8 cellular contexts compared by ENCODE assay signal in genomic region chr2:127415593-127416485, GRCh38. TPM values are rescaled to one million over a fixed set of nuclear protein-coding genes. Genes with fewer than 3 reads are reported as not detected.
DNase-seq lines count a peak whose midpoint lies in the region; ATAC-seq, FAIRE-seq and TF ChIP-seq lines count a peak whose summit lies in the region.

No MANE protein-coding gene starts in this region.

- peaks cover 11% of the 10 kb centered on the region for H3K9me3 Mint-ChIP-seq in Caco-2 (ENCODE audit: unreplicated experiment)
- peaks cover 0 to 7% (median 3%) of the 10 kb centered on the region in 3 donors for H3K9me3 Mint-ChIP-seq in IgD-negative memory B cell

- ATAC-seq in GM21423 (IDR thresholded peaks at IDR 0.05; ENCODE audit: unreplicated experiment): peak; percentile 82
- ATAC-seq in body of pancreas: peak; percentile 95

- no peaks in the 10 kb centered on the region for H3K27me3 Mint-ChIP-seq in Caco-2 (ENCODE audit: insufficient read depth, unreplicated experiment)
- peaks cover 1% of the 10 kb centered on the region for H3K27me3 Mint-ChIP-seq in IgD-negative memory B cell

- 10 to 51% methylated on average over 9 to 53 of the region's 53 CpGs for WGBS in body of pancreas, 2 donors

- FAIRE-seq in kidney (lab: Jason Lieb, UNC): no peak

- peak in 1 of 3 donors; percentile 31 for TF ChIP-seq POLR2A in body of pancreas (IDR thresholded peaks at IDR 0.05)

- BruUV-seq in Caco-2 (replicated peaks; lab: Mats Ljungman, UMichigan): no TSS peak

- DNase-seq in Caco-2 (peak; percentile 86 to 92), T-helper 22 cell (ENCODE audit: low read depth) (peak; percentile 81), body of pancreas (peak; percentile 85 to 89 (median 86)), kidney (peak; percentile 91), NCI-H128 (lab: John Stamatoyannopoulos, UW; ENCODE audit: unreplicated experiment) (no peak)
- DNase-seq in stimulated activated CD4-positive, alpha-beta T cell treated with anti-CD3 and anti-CD28 coated beads, Interleukin-1b, Interleukin-23, amount 100 ng/mL, for 24 hours (ENCODE audit: low read depth in 4 of 4, low spot score in 1 of 4): peak; percentile 47 to 75 (median 60)

- H3K4me3 Mint-ChIP-seq in Caco-2 (ENCODE audit: unreplicated experiment): peak overlapping the region; percentile 76
- peak overlapping the region; percentile 76 to 89 (median 84) for H3K4me3 Mint-ChIP-seq in IgD-negative memory B cell

- H3K4me1 Mint-ChIP-seq in Caco-2 (ENCODE audit: low read depth, unreplicated experiment) (peaks cover 35% of the 10 kb centered on the region), IgD-negative memory B cell (peaks cover 33 to 37% (median 35%) of the 10 kb centered on the region in 3 donors)

- H3K36me3 Mint-ChIP-seq in Caco-2 (ENCODE audit: insufficient read depth, unreplicated experiment) (peaks cover 6% of the 10 kb centered on the region), IgD-negative memory B cell (no peaks in the 10 kb centered on the region)

- POLR2A ChIA-PET in Caco-2 (lab: Charles Lee): interaction anchor here (1.0 kb wide), 1 partner anchor 8 kb away, joined by 3 read pairs; no protein-coding TSS in a partner anchor

- H3K9me3 ChIP-seq in Caco-2 (peaks cover 11% of the 10 kb centered on the region), body of pancreas (no peaks in the 10 kb centered on the region), kidney (ENCODE audit: control insufficient read depth in 1 of 2, low read length in 2 of 2) (no peaks in the 10 kb centered on the region)

- peak; percentile 89 to 92 for TF ChIP-seq CTCF in Caco-2 (IDR thresholded peaks at IDR 0.05; ENCODE audit: insufficient read depth in 1 of 2, low read depth in 1 of 2, low read length in 1 of 2, severe bottlenecking in 1 of 2, unreplicated experiment in 1 of 2)
- TF ChIP-seq CTCF in body of pancreas (IDR thresholded peaks at IDR 0.05): peak; percentile 69 to 93 (median 83)
- peak; percentile 35 for TF ChIP-seq CTCF in kidney (IDR thresholded peaks at IDR 0.05; ENCODE audit: borderline replicate concordance, extremely low read depth, insufficient read depth)

- peak overlapping the region; percentile 46 for H3K27ac Mint-ChIP-seq in Caco-2 (ENCODE audit: unreplicated experiment)
- peak overlapping the region in 2 of 3 donors; percentile 52 to 55 for H3K27ac Mint-ChIP-seq in IgD-negative memory B cell

- H3K4me1 ChIP-seq in Caco-2 (peaks cover 36% of the 10 kb centered on the region), body of pancreas (peaks cover 33% of the 10 kb centered on the region), kidney (ENCODE audit: control insufficient read depth in 1 of 2, insufficient read depth in 1 of 2, low read depth in 1 of 2, low read length in 2 of 2) (peaks cover 0 to 6% of the 10 kb centered on the region in 2 donors)

- H3K36me3 ChIP-seq in Caco-2 (ENCODE audit: control insufficient read depth, insufficient read depth, low read length) (no peaks in the 10 kb centered on the region; the same call in 1 of the 2 replicates), body of pancreas (replicated peaks in 1 of 2; ENCODE audit: insufficient read depth in 1 of 2, low read depth in 2 of 2) (no peaks in the 10 kb centered on the region), kidney (ENCODE audit: control insufficient read depth in 1 of 2, insufficient read depth in 2 of 2, low read length in 2 of 2) (no peaks in the 10 kb centered on the region)

- CTCF ChIA-PET in Caco-2 (lab: Charles Lee): interaction anchor here (0.6 to 2.2 kb wide), 11 partner anchors 9 to 529 kb away, joined by 3 to 9 read pairs (median 4); no protein-coding TSS in a partner anchor

- H3K27ac ChIP-seq in body of pancreas: peak overlapping the region in 3 of 4 donors; percentile 18 to 55 (median 41)
- H3K27ac ChIP-seq in kidney (ENCODE audit: low read depth in 2 of 2, low read length in 2 of 2): peak overlapping the region in 1 of 2 donors; percentile 53

- H3K27me3 ChIP-seq in Caco-2 (replicated peaks; ENCODE audit: control insufficient read depth, insufficient read depth, low read length) (no peaks in the 10 kb centered on the region), body of pancreas (no peaks in the 10 kb centered on the region)

- peak overlapping the region; percentile 47 for H3K4me3 ChIP-seq in Caco-2 (ENCODE audit: low read depth, low read length)
- H3K4me3 ChIP-seq in body of pancreas: peak overlapping the region in 1 of 2 donors; percentile 24
- peak overlapping the region; percentile 36 to 59 for H3K4me3 ChIP-seq in kidney (ENCODE audit: low read length in 2 of 2)

- intact Hi-C loops in Caco-2 (cut with micrococcal nuclease; ENCODE audit: unreplicated experiment) (loop anchor here (1.0 to 2.0 kb wide), 4 partner anchors 61 to 219 kb away; no protein-coding TSS in a partner anchor), body of pancreas (cut with DNase I) (no loop called here), kidney (cut with DNase I) (no loop called here)

- H3K9ac ChIP-seq in kidney (ENCODE audit: low read length in 2 of 2): peak overlapping the region; percentile 17 to 42

RNA-seq across cellular contexts. Expression of gene PROC, which starts 2.4 kb away (rescaled TPM):
- 4.1 and 6.4 TPM in 2 replicates for total RNA-seq in Caco-2 (2022)
- not detected for polyA plus RNA-seq in IgD-negative memory B cell
- under 1 TPM in 1 of 2 donors, not detected in 1; 0.26 TPM for total RNA-seq in body of pancreas
- total RNA-seq in kidney: 5.9 TPM
- 51.0 TPM for polyA plus RNA-seq in kidney (ENCODE audit: insufficient read depth, low read depth, low replicate concordance)

RNA-seq across cellular contexts. Expression of gene MAP3K2, which starts 28.1 kb away (rescaled TPM):
- total RNA-seq in Caco-2 (2022) (35.0 and 38.7 TPM in 2 replicates), body of pancreas (10 to 100 TPM; 27.8 to 35.3 TPM), kidney (65.3 TPM)
- polyA plus RNA-seq in IgD-negative memory B cell (66.8 TPM), kidney (ENCODE audit: insufficient read depth, low read depth, low replicate concordance) (4.9 TPM)

Comparison
In these comparisons a context has a peak if more than half of its experiments do, and no peak if none do; other contexts are left out.
1. CTCF ChIP-seq: peak in every context shown above with its lines; median percentile 90 in Caco-2; 83 in body of pancreas; 35 in kidney.